Comparison of ENCODE assay signal across 9 cellular contexts in the genomic region with DNA sequence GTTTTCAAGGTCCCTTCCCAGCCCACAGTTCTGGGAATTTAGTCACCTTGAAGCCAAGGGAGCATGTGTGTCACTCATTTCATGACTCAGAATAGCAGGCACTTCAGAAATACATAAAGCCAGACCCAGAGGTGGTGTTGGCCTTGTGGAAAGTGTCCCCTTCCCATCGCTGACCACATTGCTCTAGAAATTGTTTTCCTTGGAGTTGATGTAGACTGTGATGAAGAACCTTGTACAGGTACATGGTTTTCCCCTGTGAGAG.
DNase-seq lines count a peak whose midpoint lies in the region; ATAC-seq and TF ChIP-seq lines count a peak whose summit lies in the region.
"Had no signal": no experiment of that assay in that cellular context is flagged by ENCODE, and none has a peak within 500 bp of the region (broad histone marks: within the 10 kb centered on the region; RNA-seq: fewer than 3 reads in every experiment).

No MANE protein-coding gene starts in this region.

- no peaks in the 10 kb centered on the region for H3K36me3 Mint-ChIP-seq in activated CD4-positive, alpha-beta T cell treated with anti-CD3 and anti-CD28 coated beads, Interleukin-2, amount 10 ng/mL, durations not matched to agents 24 days and 14 days (ENCODE audit: low read depth)
- H3K36me3 Mint-ChIP-seq in activated T-cell treated with anti-CD3 and anti-CD28 coated beads, Interleukin-2, amount 50 U/mL, for 4 hours (ENCODE audit: insufficient read depth) = no peaks in the 10 kb centered on the region
- H3K36me3 Mint-ChIP-seq in immature natural killer cell = no peaks in the 10 kb centered on the region

- TF ChIP-seq CTCF in foreskin keratinocyte (conservative IDR thresholded peaks at IDR 0.05) = no peak

- H3K27ac Mint-ChIP-seq in activated CD4-positive, alpha-beta T cell treated with anti-CD3 and anti-CD28 coated beads, Interleukin-2, amount 10 ng/mL, durations not matched to agents 24 days and 14 days = peak overlapping the region; percentile 74
- peak overlapping the region in 1 of 6 donors; percentile 39 for H3K27ac Mint-ChIP-seq in immature natural killer cell

- peak overlapping the region; percentile 67 for H3K4me3 Mint-ChIP-seq in activated CD4-positive, alpha-beta T cell treated with anti-CD3 and anti-CD28 coated beads, Interleukin-2, amount 10 ng/mL, durations not matched to agents 24 days and 14 days
- H3K4me3 Mint-ChIP-seq in activated T-cell treated with anti-CD3 and anti-CD28 coated beads, Interleukin-2, amount 50 U/mL, for 4 hours = peak overlapping the region; percentile 14
- peak overlapping the region in 2 of 5 donors; percentile 43 to 61 for H3K4me3 Mint-ChIP-seq in immature natural killer cell

- H3K27ac ChIP-seq in foreskin keratinocyte = peak overlapping the region; percentile 30

- H3K27me3 Mint-ChIP-seq in activated CD4-positive, alpha-beta T cell treated with anti-CD3 and anti-CD28 coated beads, Interleukin-2, amount 10 ng/mL, durations not matched to agents 24 days and 14 days = no peaks in the 10 kb centered on the region
- H3K27me3 Mint-ChIP-seq in activated T-cell treated with anti-CD3 and anti-CD28 coated beads, Interleukin-2, amount 50 U/mL, for 4 hours (ENCODE audit: low read depth) = no peaks in the 10 kb centered on the region
- peaks cover 1 to 4% (median 3%) of the 10 kb centered on the region in 3 donors for H3K27me3 Mint-ChIP-seq in immature natural killer cell (ENCODE audit: low read depth in 3 of 3)

- DNase-seq in activated CD4-positive, alpha-beta T cell treated with anti-CD3 and anti-CD28 coated beads, Interleukin-2, amount 10 ng/mL, durations not matched to agents 24 days and 14 days = no peak
- DNase-seq in activated CD4-positive, alpha-beta T cell treated with anti-CD3 and anti-CD28 coated beads for 1 hour = no peak
- DNase-seq in activated T-cell treated with anti-CD3 and anti-CD28 coated beads, Interleukin-2, amount 50 U/mL, for 4 hours = no peak
- DNase-seq in foreskin keratinocyte = no peak
- peak in 2 of 3 donors; percentile 5 to 7 for DNase-seq in stimulated activated CD4-positive, alpha-beta T cell treated with anti-CD3 and anti-CD28 coated beads, TNF-alpha, amount 100 ng/mL, for 48 hours (ENCODE audit: low read depth in 3 of 3)
- DNase-seq in immature natural killer cell = no peak
- no peak for DNase-seq in glomerular visceral epithelial cell (ENCODE audit: extremely low spot score)
- DNase-seq: NCI-H1436 treated with DMSO at 0.1 percent for 48 hours had no signal

- H3K9me3 Mint-ChIP-seq in activated CD4-positive, alpha-beta T cell treated with anti-CD3 and anti-CD28 coated beads, Interleukin-2, amount 10 ng/mL, durations not matched to agents 24 days and 14 days = no peaks in the 10 kb centered on the region
- H3K9me3 Mint-ChIP-seq in activated T-cell treated with anti-CD3 and anti-CD28 coated beads, Interleukin-2, amount 50 U/mL, for 4 hours = no peaks in the 10 kb centered on the region
- H3K9me3 Mint-ChIP-seq in immature natural killer cell = no peaks in the 10 kb centered on the region

- intact Hi-C loops in activated CD4-positive, alpha-beta T cell treated with anti-CD3 and anti-CD28 coated beads, Interleukin-2, amount 10 ng/mL, durations not matched to agents 24 days and 14 days (cut with micrococcal nuclease) = loop anchor here (5.0 kb wide), 2 partner anchors 55 to 155 kb away; no protein-coding TSS in a partner anchor

- peaks cover 43% of the 10 kb centered on the region for H3K4me1 Mint-ChIP-seq in activated CD4-positive, alpha-beta T cell treated with anti-CD3 and anti-CD28 coated beads, Interleukin-2, amount 10 ng/mL, durations not matched to agents 24 days and 14 days
- peaks cover 66% of the 10 kb centered on the region for H3K4me1 Mint-ChIP-seq in activated T-cell treated with anti-CD3 and anti-CD28 coated beads, Interleukin-2, amount 50 U/mL, for 4 hours (ENCODE audit: low read depth)
- peaks cover 86 to 89% of the 10 kb centered on the region in 2 donors for H3K4me1 Mint-ChIP-seq in immature natural killer cell

- peak; percentile 60 to 64 for ATAC-seq in activated T-cell treated with anti-CD3 and anti-CD28 coated beads, Interleukin-2, amount 50 U/mL, for 4 hours
- ATAC-seq in foreskin keratinocyte (peak; percentile 26), HG03457 (IDR thresholded peaks at IDR 0.05; ENCODE audit: unreplicated experiment) (no peak)

- H3K4me1 ChIP-seq in foreskin keratinocyte = peaks cover 16% of the 10 kb centered on the region

- no peaks in the 10 kb centered on the region for H3K27me3 ChIP-seq in foreskin keratinocyte

Comparison
In these comparisons a context has a peak if more than half of its experiments do, and no peak if none do; other contexts are left out.
1. DNase-seq: peak in stimulated activated CD4-positive, alpha-beta T cell treated with anti-CD3 and anti-CD28 coated beads, TNF-alpha, amount 100 ng/mL, for 48 hours (2 of 3); none in activated CD4-positive, alpha-beta T cell treated with anti-CD3 and anti-CD28 coated beads, Interleukin-2, amount 10 ng/mL, durations not matched to agents 24 days and 14 days (single experiment), activated CD4-positive, alpha-beta T cell treated with anti-CD3 and anti-CD28 coated beads for 1 hour (single experiment), activated T-cell treated with anti-CD3 and anti-CD28 coated beads, Interleukin-2, amount 50 U/mL, for 4 hours (single experiment), foreskin keratinocyte (0 of 2), immature natural killer cell (0 of 3) and glomerular visceral epithelial cell (single experiment).